10 cellular contexts compared by ENCODE assay signal in the genomic region with DNA sequence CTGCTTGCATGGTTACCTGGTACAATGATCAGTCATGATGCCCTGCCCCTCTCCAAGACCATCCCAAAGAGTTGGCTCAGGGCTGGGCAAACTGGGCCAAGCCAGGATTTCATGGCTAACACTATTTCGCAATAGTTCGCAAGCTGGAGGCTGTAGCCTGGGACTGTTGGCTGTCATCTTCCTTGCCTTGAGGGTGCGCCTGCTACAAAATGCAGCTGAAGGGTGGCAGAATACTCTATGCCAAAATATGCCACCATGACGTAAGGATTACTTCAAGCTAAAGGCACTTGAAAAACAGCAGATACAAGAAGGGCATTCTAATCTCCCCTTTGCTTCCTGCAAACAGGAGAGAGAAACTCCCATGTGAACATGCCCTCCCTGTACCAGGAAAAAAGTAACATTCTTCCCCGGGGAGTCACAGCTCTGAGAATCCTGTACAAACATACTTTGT. TPM values are rescaled to one million over a fixed set of nuclear protein-coding genes. Genes with fewer than 3 reads are reported as not detected.
DNase-seq lines count a peak whose midpoint lies in the region; ATAC-seq and TF ChIP-seq lines count a peak whose summit lies in the region.
"Had no signal": no experiment of that assay in that cellular context is flagged by ENCODE, and none has a peak within 500 bp of the region (broad histone marks: within the 10 kb centered on the region; RNA-seq: fewer than 3 reads in every experiment).

No MANE protein-coding gene starts in this region.

- no peaks in the 10 kb centered on the region for H4K20me1 ChIP-seq in PC-3 (ENCODE audit: low read length)

- intact Hi-C loops in PC-3 (cut with micrococcal nuclease), result no loop called here

- H2BK120ac ChIP-seq in mesendoderm (ENCODE audit: low read depth, low read length), result no peak overlapping the region

- BruUV-seq in PC-3 (replicated peaks; lab: Mats Ljungman, UMichigan), result no TSS peak

- no peak overlapping the region for H2BK15ac ChIP-seq in mesendoderm (replicated peaks; ENCODE audit: low read depth)

- TF ChIP-seq CTCF in AG04450 (IDR thresholded peaks at IDR 0.05; ENCODE audit: low read depth, low read length) (no peak), PC-3 (conservative IDR thresholded peaks at IDR 0.05; ENCODE audit: low read depth, low read length) (no peak)

- no peak overlapping the region for H2AFZ ChIP-seq in PC-3 (ENCODE audit: low read length)

- H3K79me1 ChIP-seq in mesendoderm (ENCODE audit: low read length), result no peaks in the 10 kb centered on the region

- POLR2A ChIA-PET in AG04450 (lab: Yijun Ruan, JAX), result interaction anchor here (1.4 kb wide), 1 partner anchor 21 kb away, joined by 7 read pairs; a partner anchor contains a TSS
- POLR2A ChIA-PET in PC-3 (lab: Charles Lee; ENCODE audit: unreplicated experiment), result interaction anchor here (0.9 kb wide), 1 partner anchor 61 kb away, joined by 3 read pairs; a partner anchor contains a TSS

- peak; percentile 52 for ATAC-seq in PC-3
- no peak for ATAC-seq in GM19397 (IDR thresholded peaks at IDR 0.05; ENCODE audit: unreplicated experiment)

- CTCF ChIA-PET in AG04450 (lab: Charles Lee), result no interaction called here
- CTCF ChIA-PET in PC-3 (lab: Charles Lee), result no interaction called here

- H3K4me3 ChIP-seq in AG04450 (ENCODE audit: low read depth, low read length), result no peak overlapping the region
- H3K4me3 ChIP-seq in PC-3 (ENCODE audit: low read length), result peak overlapping the region; percentile 17
- H3K4me3 ChIP-seq in esophagus (ENCODE audit: low read depth in 1 of 2, low read length in 2 of 2), result no peak overlapping the region
- H3K4me3 ChIP-seq in mucosa of stomach (ENCODE audit: low read length), result no peak overlapping the region
- H3K4me3 ChIP-seq in mesendoderm (ENCODE audit: low read length), result no peak overlapping the region

- no peak overlapping the region for H3K18ac ChIP-seq in mesendoderm (ENCODE audit: low read length)

- DNase-seq in AG04450 (ENCODE audit: low read depth, low spot score) (no peak), PC-3 (peak; percentile 83), mesendoderm (no peak)
- no peak for DNase-seq in stimulated activated CD4-positive, alpha-beta T cell treated with anti-CD3 and anti-CD28 coated beads, Interleukin-4, amount 100 ng/mL, for 1 hour
- no peak for DNase-seq in stimulated activated CD4-positive, alpha-beta T cell treated with anti-CD3 and anti-CD28 coated beads, Interleukin-4, amount 100 ng/mL, for 4 hours
- DNase-seq: activated B cell treated with CpG ODN at 0.5 μM for 24 hours, cerebellar nuclear complex had no signal

- H3K27me3 ChIP-seq in AG04450 (ENCODE audit: control insufficient read depth, insufficient read depth, low read length) (no peaks in the 10 kb centered on the region), PC-3 (ENCODE audit: low read length) (no peaks in the 10 kb centered on the region), esophagus (ENCODE audit: control insufficient read depth in 1 of 2, insufficient read depth in 2 of 2, low read length in 2 of 2) (no peaks in the 10 kb centered on the region), mucosa of stomach (ENCODE audit: control insufficient read depth, insufficient read depth, low read length) (no peaks in the 10 kb centered on the region), mesendoderm (ENCODE audit: insufficient read depth, low read length, poor library complexity) (no peaks in the 10 kb centered on the region)

- H2BK5ac ChIP-seq in mesendoderm (ENCODE audit: low read length), result no peak overlapping the region

- H3K9me3 ChIP-seq in AG04450 (ENCODE audit: control insufficient read depth, insufficient read depth, low read length) (no peaks in the 10 kb centered on the region), PC-3 (ENCODE audit: low read length) (no peaks in the 10 kb centered on the region), esophagus (ENCODE audit: control insufficient read depth in 2 of 2, insufficient read depth in 1 of 2, low read depth in 1 of 2, low read length in 1 of 2) (no peaks in the 10 kb centered on the region), mucosa of stomach (ENCODE audit: control insufficient read depth, low read length) (no peaks in the 10 kb centered on the region)

- peaks cover 8% of the 10 kb centered on the region for H3F3A ChIP-seq in PC-3 (ENCODE audit: low read length, unreplicated experiment)

- H3K79me2 ChIP-seq in PC-3 (ENCODE audit: low read length) (no peaks in the 10 kb centered on the region), mesendoderm (ENCODE audit: control insufficient read depth, insufficient read depth, low read length) (no peaks in the 10 kb centered on the region)

- H3K36me3 ChIP-seq in PC-3 (ENCODE audit: low read depth, low read length) (no peaks in the 10 kb centered on the region), esophagus (ENCODE audit: control insufficient read depth in 2 of 2, insufficient read depth in 2 of 2, low read length in 1 of 2) (no peaks in the 10 kb centered on the region), mucosa of stomach (ENCODE audit: control insufficient read depth, insufficient read depth, low read length) (no peaks in the 10 kb centered on the region), mesendoderm (ENCODE audit: control insufficient read depth, insufficient read depth, low read length) (no peaks in the 10 kb centered on the region)

- H4K5ac ChIP-seq in mesendoderm (ENCODE audit: low read length), result no peak overlapping the region

- no peaks in the 10 kb centered on the region for H3K9me2 ChIP-seq in PC-3 (replicated peaks; ENCODE audit: low read length)

- WGBS in esophagus, 2 donors, result 36 to 38% methylated on average over 5 of the region's 5 CpGs
- WGBS in mesendoderm (ENCODE audit: extremely low coverage, insufficient coverage, low lambda C conversion rate), result no CpG with 5 or more reads among the region's 5 CpGs

- H4K8ac ChIP-seq in mesendoderm (ENCODE audit: low read depth, low read length), result no peak overlapping the region

- H2AK5ac ChIP-seq in mesendoderm (ENCODE audit: low read length), result no peak overlapping the region

- no peak overlapping the region for H3K4ac ChIP-seq in mesendoderm (ENCODE audit: low read depth, low read length)

- H3K4me1 ChIP-seq in PC-3 (ENCODE audit: insufficient read depth, low read length) (peaks cover 46% of the 10 kb centered on the region), esophagus (ENCODE audit: control insufficient read depth in 2 of 2, insufficient read depth in 2 of 2, low read length in 1 of 2) (no peaks in the 10 kb centered on the region), mucosa of stomach (ENCODE audit: control insufficient read depth, insufficient read depth, low read length) (peaks cover 20% of the 10 kb centered on the region), mesendoderm (ENCODE audit: control insufficient read depth, low read depth, low read length) (no peaks in the 10 kb centered on the region)

- H3K9ac ChIP-seq in PC-3 (ENCODE audit: low read length) (peak overlapping the region; percentile 84), mucosa of stomach (ENCODE audit: low read length) (peak overlapping the region; percentile 51), mesendoderm (ENCODE audit: low read length) (no peak overlapping the region)

- H3K27ac ChIP-seq in AG04450 (ENCODE audit: low read depth, low read length), result peak overlapping the region; percentile 52
- H3K27ac ChIP-seq in PC-3 (ENCODE audit: low read length), result peak overlapping the region; percentile 97
- peak overlapping the region; percentile 79 to 80 for H3K27ac ChIP-seq in esophagus (ENCODE audit: low read depth in 2 of 2, low read length in 1 of 2)
- no peak overlapping the region for H3K27ac ChIP-seq in mesendoderm (ENCODE audit: low read depth, low read length)

- peak overlapping the region; percentile 71 for H3K4me2 ChIP-seq in PC-3 (ENCODE audit: low read length)
- H3K4me2 ChIP-seq in mesendoderm (ENCODE audit: low read length), result no peak overlapping the region

- no peak overlapping the region for H3K56ac ChIP-seq in mesendoderm (ENCODE audit: low read length)

- no peak overlapping the region for H3K23ac ChIP-seq in mesendoderm (ENCODE audit: low read length)

RNA-seq across cellular contexts. Expression of a gene that starts 21.0 kb away (rescaled TPM):
- polyA plus RNA-seq in AG04450 (2011; rRNA removed) (151 and 202 TPM in 2 replicates), esophagus (100 to 1,000 TPM; 250 to 644 TPM)
- 59.8 and 63.6 TPM in 2 replicates for polyA minus RNA-seq in AG04450 (2011; rRNA and poly(A)+ RNA removed)
- 414 and 448 TPM in 2 replicates for total RNA-seq in PC-3 (2014; rRNA removed)
- polyA plus RNA-seq in mesendoderm (2013, experiment 1 of 2), result 32.9 TPM
- 32.5 TPM for polyA plus RNA-seq in mesendoderm (2013, experiment 2 of 2)
